In genomic region chr5:14668247-14668646, GRCh38 we compare ENCODE assay signal across 1 cellular context.
A peak's percentile ranks its signal among the peaks of the same experiment; 100 is the strongest.
TF ChIP-seq lines count a peak whose summit lies in the region.

No MANE protein-coding gene starts in this region.

TF ChIP-seq in HepG2, 621 proteins besides CTCF, POLR2A, EP300 and RAD21 (continued from another document):
- TF ChIP-seq ZNF142 (CRISPR knock-in tag; IDR thresholded peaks at IDR 0.05) = no peak
- no peak for TF ChIP-seq TOE1 (CRISPR knock-in tag; IDR thresholded peaks at IDR 0.05)
- no peak for TF ChIP-seq MXD1 (CRISPR knock-in tag; IDR thresholded peaks at IDR 0.05)
- no peak for TF ChIP-seq ZNF704 (CRISPR knock-in tag; IDR thresholded peaks at IDR 0.05; ENCODE audit: borderline replicate concordance)
- TF ChIP-seq TRIM22 (IDR thresholded peaks at IDR 0.05) = no peak
- no peak for TF ChIP-seq ZC3H13 (CRISPR knock-in tag; IDR thresholded peaks at IDR 0.05)
- no peak for TF ChIP-seq ZNF12 (CRISPR knock-in tag; IDR thresholded peaks at IDR 0.05)
- no peak for TF ChIP-seq MYC (CRISPR knock-in tag; IDR thresholded peaks at IDR 0.05; ENCODE audit: borderline replicate concordance)
- TF ChIP-seq ZNF280B (CRISPR knock-in tag; IDR thresholded peaks at IDR 0.05; ENCODE audit: borderline replicate concordance) = no peak
- peak; percentile 13; the same call in 1 of the 2 replicates for TF ChIP-seq SALL1 (CRISPR knock-in tag; IDR thresholded peaks at IDR 0.05)
- TF ChIP-seq MXI1 (IDR thresholded peaks at IDR 0.05; ENCODE audit: borderline replicate concordance, low read depth, low read length) = no peak
- 0 out of 2 replicates have a peak, but pooled peaks have one; percentile 43 for TF ChIP-seq ARNTL (CRISPR knock-in tag; IDR thresholded peaks at IDR 0.05)
- no peak for TF ChIP-seq KDM5A (IDR thresholded peaks at IDR 0.05; ENCODE audit: borderline replicate concordance, low read length)
- TF ChIP-seq PRDM10 (CRISPR knock-in tag; IDR thresholded peaks at IDR 0.05; ENCODE audit: low read depth) = no peak
- TF ChIP-seq GATAD2A (CRISPR knock-in tag; IDR thresholded peaks at IDR 0.05) = peak; percentile 22; the same call in 1 of the 2 replicates
- no peak for TF ChIP-seq ZNF766 (CRISPR knock-in tag; IDR thresholded peaks at IDR 0.05; ENCODE audit: borderline replicate concordance)
- no peak for TF ChIP-seq NR2F1 (CRISPR knock-in tag; IDR thresholded peaks at IDR 0.05)
- TF ChIP-seq MTA3 (CRISPR knock-in tag; IDR thresholded peaks at IDR 0.05) = no peak
- TF ChIP-seq GPN1 (CRISPR knock-in tag; IDR thresholded peaks at IDR 0.05; ENCODE audit: borderline replicate concordance) = no peak
- TF ChIP-seq HNF4A (CRISPR knock-in tag; IDR thresholded peaks at IDR 0.05) = peak; percentile 37; the same call in 1 of the 2 replicates
- no peak for TF ChIP-seq CEBPB (IDR thresholded peaks at IDR 0.05; ENCODE audit: borderline replicate concordance, low read depth, low read length)
- TF ChIP-seq ZBTB44 (CRISPR knock-in tag; IDR thresholded peaks at IDR 0.05) = no peak
- no peak for TF ChIP-seq ZNF34 (CRISPR knock-in tag; IDR thresholded peaks at IDR 0.05; ENCODE audit: borderline replicate concordance)
- no peak for TF ChIP-seq SKIL (CRISPR knock-in tag; IDR thresholded peaks at IDR 0.05; ENCODE audit: borderline replicate concordance)
- TF ChIP-seq IKZF4 (CRISPR knock-in tag; IDR thresholded peaks at IDR 0.05; ENCODE audit: borderline replicate concordance, low read depth, not compliant biosample characterization) = no peak
